ENCODE assay signal across 3 cellular contexts in genomic region chr10:87636313-87636915, GRCh38.
TF ChIP-seq lines count a peak whose summit lies in the region.

No MANE protein-coding gene starts in this region.

TF ChIP-seq in A549, 52 proteins besides CTCF, POLR2A, EP300 and RAD21 (continued from another document):
- TF ChIP-seq USF2 (IDR thresholded peaks at IDR 0.05): no peak

TF ChIP-seq in HCT116, 20 proteins besides CTCF, POLR2A, EP300 and RAD21 (continued from another document):
- TF ChIP-seq FOSL1 (IDR thresholded peaks at IDR 0.05; ENCODE audit: low read depth) (no peak), SP1 (IDR thresholded peaks at IDR 0.05; ENCODE audit: low read depth) (no peak)

TF ChIP-seq in liver, 16 proteins besides CTCF, POLR2A, EP300 and RAD21 (continued from another document):
- TF ChIP-seq, protein P1, sequence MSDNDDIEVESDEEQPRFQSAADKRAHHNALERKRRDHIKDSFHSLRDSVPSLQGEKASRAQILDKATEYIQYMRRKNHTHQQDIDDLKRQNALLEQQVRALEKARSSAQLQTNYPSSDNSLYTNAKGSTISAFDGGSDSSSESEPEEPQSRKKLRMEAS (IDR thresholded peaks at IDR 0.05): peak; percentile 37
- TF ChIP-seq HNF4A (conservative IDR thresholded peaks at IDR 0.05) (peak; percentile 46 to 72), GABPA (IDR thresholded peaks at IDR 0.05 in 1 of 2, conservative IDR thresholded peaks at IDR 0.05 in 1 of 2) (no peak), EGR1 (IDR thresholded peaks at IDR 0.05; ENCODE audit: low read depth in 2 of 2) (no peak), ATF3 (IDR thresholded peaks at IDR 0.05) (no peak), FOXA1 (IDR thresholded peaks at IDR 0.05) (peak; percentile 64), JUND (IDR thresholded peaks at IDR 0.05) (no peak), NR2F2 (IDR thresholded peaks at IDR 0.05) (no peak), RXRA (IDR thresholded peaks at IDR 0.05) (peak; percentile 35 to 78), TAF1 (conservative IDR thresholded peaks at IDR 0.05) (no peak), HNF4G (IDR thresholded peaks at IDR 0.05) (no peak), FOXA2 (IDR thresholded peaks at IDR 0.05) (peak; percentile 86)
- TF ChIP-seq, protein P2, sequence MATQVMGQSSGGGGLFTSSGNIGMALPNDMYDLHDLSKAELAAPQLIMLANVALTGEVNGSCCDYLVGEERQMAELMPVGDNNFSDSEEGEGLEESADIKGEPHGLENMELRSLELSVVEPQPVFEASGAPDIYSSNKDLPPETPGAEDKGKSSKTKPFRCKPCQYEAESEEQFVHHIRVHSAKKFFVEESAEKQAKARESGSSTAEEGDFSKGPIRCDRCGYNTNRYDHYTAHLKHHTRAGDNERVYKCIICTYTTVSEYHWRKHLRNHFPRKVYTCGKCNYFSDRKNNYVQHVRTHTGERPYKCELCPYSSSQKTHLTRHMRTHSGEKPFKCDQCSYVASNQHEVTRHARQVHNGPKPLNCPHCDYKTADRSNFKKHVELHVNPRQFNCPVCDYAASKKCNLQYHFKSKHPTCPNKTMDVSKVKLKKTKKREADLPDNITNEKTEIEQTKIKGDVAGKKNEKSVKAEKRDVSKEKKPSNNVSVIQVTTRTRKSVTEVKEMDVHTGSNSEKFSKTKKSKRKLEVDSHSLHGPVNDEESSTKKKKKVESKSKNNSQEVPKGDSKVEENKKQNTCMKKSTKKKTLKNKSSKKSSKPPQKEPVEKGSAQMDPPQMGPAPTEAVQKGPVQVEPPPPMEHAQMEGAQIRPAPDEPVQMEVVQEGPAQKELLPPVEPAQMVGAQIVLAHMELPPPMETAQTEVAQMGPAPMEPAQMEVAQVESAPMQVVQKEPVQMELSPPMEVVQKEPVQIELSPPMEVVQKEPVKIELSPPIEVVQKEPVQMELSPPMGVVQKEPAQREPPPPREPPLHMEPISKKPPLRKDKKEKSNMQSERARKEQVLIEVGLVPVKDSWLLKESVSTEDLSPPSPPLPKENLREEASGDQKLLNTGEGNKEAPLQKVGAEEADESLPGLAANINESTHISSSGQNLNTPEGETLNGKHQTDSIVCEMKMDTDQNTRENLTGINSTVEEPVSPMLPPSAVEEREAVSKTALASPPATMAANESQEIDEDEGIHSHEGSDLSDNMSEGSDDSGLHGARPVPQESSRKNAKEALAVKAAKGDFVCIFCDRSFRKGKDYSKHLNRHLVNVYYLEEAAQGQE (IDR thresholded peaks at IDR 0.05): peak; percentile 19
- TF ChIP-seq, protein P3, sequence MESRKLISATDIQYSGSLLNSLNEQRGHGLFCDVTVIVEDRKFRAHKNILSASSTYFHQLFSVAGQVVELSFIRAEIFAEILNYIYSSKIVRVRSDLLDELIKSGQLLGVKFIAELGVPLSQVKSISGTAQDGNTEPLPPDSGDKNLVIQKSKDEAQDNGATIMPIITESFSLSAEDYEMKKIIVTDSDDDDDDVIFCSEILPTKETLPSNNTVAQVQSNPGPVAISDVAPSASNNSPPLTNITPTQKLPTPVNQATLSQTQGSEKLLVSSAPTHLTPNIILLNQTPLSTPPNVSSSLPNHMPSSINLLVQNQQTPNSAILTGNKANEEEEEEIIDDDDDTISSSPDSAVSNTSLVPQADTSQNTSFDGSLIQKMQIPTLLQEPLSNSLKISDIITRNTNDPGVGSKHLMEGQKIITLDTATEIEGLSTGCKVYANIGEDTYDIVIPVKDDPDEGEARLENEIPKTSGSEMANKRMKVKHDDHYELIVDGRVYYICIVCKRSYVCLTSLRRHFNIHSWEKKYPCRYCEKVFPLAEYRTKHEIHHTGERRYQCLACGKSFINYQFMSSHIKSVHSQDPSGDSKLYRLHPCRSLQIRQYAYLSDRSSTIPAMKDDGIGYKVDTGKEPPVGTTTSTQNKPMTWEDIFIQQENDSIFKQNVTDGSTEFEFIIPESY (IDR thresholded peaks at IDR 0.05): peak; percentile 46
